15 cellular contexts compared by ENCODE assay signal in genomic region chr2:133633851-133634250, GRCh38.
DNase-seq lines count a peak whose midpoint lies in the region; ATAC-seq and TF ChIP-seq lines count a peak whose summit lies in the region.
"Had no signal": no experiment of that assay in that cellular context is flagged by ENCODE, and none has a peak within 500 bp of the region (broad histone marks: within the 10 kb centered on the region; RNA-seq: fewer than 3 reads in every experiment).

No MANE protein-coding gene starts in this region.

- peak; percentile 37 for DNase-seq in GM04504 (ENCODE audit: low read depth)
- DNase-seq in brain microvascular endothelial cell: peak; percentile 88
- no peak for DNase-seq in right cardiac atrium
- no peak for DNase-seq in smooth muscle cell (lab: John Stamatoyannopoulos, UW; ENCODE audit: unreplicated experiment)
- DNase-seq in NCI-H69 (lab: John Stamatoyannopoulos, UW): no peak
- no peak for DNase-seq in cortex of kidney (lab: John Stamatoyannopoulos, UW)
- DNase-seq in NCI-H345 treated with DMSO at 0.1 percent for 48 hours (lab: John Stamatoyannopoulos, UW; ENCODE audit: unreplicated experiment): no peak
- DNase-seq: activated CD4-positive, CD25-positive, alpha-beta regulatory T cell; activated naive CD8-positive, alpha-beta T cell treated with anti-CD3 and anti-CD28 coated beads, Interleukin-2, amount 50 U/mL, for 24 hours; Calu3; glutamatergic neuron; KG1; NCI-H1694 treated with DMSO at 0.1 percent for 48 hours; psoas muscle; stimulated activated CD4-positive, alpha-beta T cell treated with anti-CD3 and anti-CD28 coated beads, Interleukin-4, amount 100 ng/mL, for 4 hours had no signal

- H3K36me3 ChIP-seq in brain microvascular endothelial cell (replicated peaks): no peaks in the 10 kb centered on the region
- no peaks in the 10 kb centered on the region for H3K36me3 ChIP-seq in smooth muscle cell (ENCODE audit: low read depth)

- no peak for TF ChIP-seq CTCF in brain microvascular endothelial cell (IDR thresholded peaks at IDR 0.05; ENCODE audit: low read depth, low read length, missing control alignments)
- TF ChIP-seq CTCF in smooth muscle cell (IDR thresholded peaks at IDR 0.05; ENCODE audit: borderline replicate concordance, insufficient read depth, poor library complexity, severe bottlenecking): no peak

- peak; percentile 63 to 75 for ATAC-seq in right cardiac atrium
- ATAC-seq: activated naive CD8-positive, alpha-beta T cell treated with anti-CD3 and anti-CD28 coated beads, Interleukin-2, amount 50 U/mL, for 24 hours; psoas muscle had no signal

- H3K27me3 ChIP-seq in brain microvascular endothelial cell (replicated peaks): no peaks in the 10 kb centered on the region
- H3K27me3 ChIP-seq in right cardiac atrium (ENCODE audit: control insufficient read depth, insufficient read depth): no peaks in the 10 kb centered on the region
- no peaks in the 10 kb centered on the region for H3K27me3 ChIP-seq in smooth muscle cell (ENCODE audit: low read depth)

- H4K20me1 ChIP-seq in smooth muscle cell (ENCODE audit: low read depth): no peaks in the 10 kb centered on the region

- H3K27ac ChIP-seq in brain microvascular endothelial cell (peak overlapping the region; percentile 79), right cardiac atrium (ENCODE audit: low read length) (no peak overlapping the region), smooth muscle cell (ENCODE audit: low read depth) (peak overlapping the region; percentile 94)
- H3K27ac ChIP-seq: psoas muscle had no signal

- H3K9ac ChIP-seq in smooth muscle cell (ENCODE audit: low read depth): peak overlapping the region; percentile 76

- H3K4me1 ChIP-seq in right cardiac atrium (ENCODE audit: control insufficient read depth, insufficient read depth, low read length) (no peaks in the 10 kb centered on the region), smooth muscle cell (ENCODE audit: low read depth) (no peaks in the 10 kb centered on the region)
- H3K4me1 ChIP-seq: psoas muscle had no signal

- in situ Hi-C loops in brain microvascular endothelial cell (cut with HindIII; ENCODE audit: low pct_ligation_motif_present, low sequenced_read_pairs): no loop called here

- H3K4me3 ChIP-seq in brain microvascular endothelial cell (ENCODE audit: low read depth, low read length) (peak overlapping the region; percentile 18), right cardiac atrium (ENCODE audit: low read length) (no peak overlapping the region), smooth muscle cell (no peak overlapping the region)
- H3K4me3 ChIP-seq: psoas muscle had no signal

- peak overlapping the region; percentile 33 for H2AFZ ChIP-seq in smooth muscle cell (ENCODE audit: low read depth)

- H3K79me2 ChIP-seq in smooth muscle cell (ENCODE audit: low read depth): no peaks in the 10 kb centered on the region

- H3K9me3 ChIP-seq in right cardiac atrium (ENCODE audit: control insufficient read depth, low read length): no peaks in the 10 kb centered on the region
- no peaks in the 10 kb centered on the region for H3K9me3 ChIP-seq in smooth muscle cell (replicated peaks; ENCODE audit: low read depth)
- H3K9me3 ChIP-seq: psoas muscle had no signal

- WGBS in right cardiac atrium: 29% methylated on average over 5 of the region's 5 CpGs
- WGBS in smooth muscle cell (ENCODE audit: low lambda C conversion rate): 15% methylated on average over 5 of the region's 5 CpGs

- H3K4me2 ChIP-seq in smooth muscle cell: peak overlapping the region; percentile 75

- no peaks in the 10 kb centered on the region for H3F3A ChIP-seq in smooth muscle cell (ENCODE audit: low read depth)

- intact Hi-C loops in right cardiac atrium (cut with DNase I): no loop called here

Comparison
In these comparisons a context has a peak if more than half of its experiments do, and no peak if none do; other contexts are left out.
1. DNase-seq: peak in GM04504 (single experiment) and brain microvascular endothelial cell (single experiment); none in right cardiac atrium (0 of 3), smooth muscle cell (single experiment), NCI-H69 (single experiment), cortex of kidney (single experiment) and NCI-H345 treated with DMSO at 0.1 percent for 48 hours (single experiment).